In genomic region chr15:26901036-26901435, GRCh38 we compare ENCODE assay signal across 21 cellular contexts. TPM values are rescaled to one million over a fixed set of nuclear protein-coding genes. Genes with fewer than 3 reads are reported as not detected.
"Had no signal": no experiment of that assay in that cellular context is flagged by ENCODE, and none has a peak within 500 bp of the region (broad histone marks: within the 10 kb centered on the region; RNA-seq: fewer than 3 reads in every experiment).

No MANE protein-coding gene starts in this region.

- DNase-seq: Karpas-422, KG1, MM.1S, NCI-H1092 treated with DMSO at 0.1 percent for 48 hours, NCI-H1436, NCI-H187, NCI-H2029, NCI-H2081 treated with DMSO at 0.1 percent for 48 hours, NCI-H2171, NCI-H226, NCI-H446 treated with DMSO at 0.1 percent for 48 hours, NCI-H510A treated with DMSO at 0.1 percent for 48 hours, PC-3, SHP77, T-helper 1 cell had no signal

- H3K27ac ChIP-seq: RWPE1 had no signal

- ATAC-seq: Panc1, PC-3, SK-N-SH treated with all-trans-retinoic acid at 6 μM for 48 hours had no signal

RNA-seq across cellular contexts. Expression of gene GABRA5, which starts 34.2 kb away (rescaled TPM):
- total RNA-seq: HT-29, M059J, OCI-LY7, PC-3 had no signal
